10 cellular contexts compared by ENCODE assay signal in genomic region chr3:120203016-120203415, GRCh38.
A peak's percentile ranks its signal among the peaks of the same experiment; 100 is the strongest.
DNase-seq lines count a peak whose midpoint lies in the region; ATAC-seq and TF ChIP-seq lines count a peak whose summit lies in the region.
"Had no signal": no experiment of that assay in that cellular context is flagged by ENCODE, and none has a peak within 500 bp of the region (broad histone marks: within the 10 kb centered on the region; RNA-seq: fewer than 3 reads in every experiment).

No MANE protein-coding gene starts in this region.

- no peaks in the 10 kb centered on the region for H3K36me3 Mint-ChIP-seq in activated naive CD4-positive, alpha-beta T cell treated with anti-CD3 and anti-CD28 coated beads, Interleukin-2, amount 10 ng/mL, durations not matched to agents 7 days and 5 days

- H3K4me1 Mint-ChIP-seq in activated naive CD4-positive, alpha-beta T cell treated with anti-CD3 and anti-CD28 coated beads, Interleukin-2, amount 10 ng/mL, durations not matched to agents 7 days and 5 days: no peaks in the 10 kb centered on the region
- H3K4me1 Mint-ChIP-seq: neural crest cell had no signal

- no peaks in the 10 kb centered on the region for H3K27me3 Mint-ChIP-seq in activated naive CD4-positive, alpha-beta T cell treated with anti-CD3 and anti-CD28 coated beads, Interleukin-2, amount 10 ng/mL, durations not matched to agents 7 days and 5 days

- TF ChIP-seq CTCF in mucosa of descending colon (IDR thresholded peaks at IDR 0.05) (no peak), MM.1S (IDR thresholded peaks at IDR 0.05; ENCODE audit: low read length) (no peak)

- H3K9me2 ChIP-seq in MM.1S (replicated peaks; ENCODE audit: insufficient read depth, low read length): no peaks in the 10 kb centered on the region

- no peaks in the 10 kb centered on the region for H3K4me1 ChIP-seq in mucosa of descending colon (ENCODE audit: low read depth)
- no peaks in the 10 kb centered on the region for H3K4me1 ChIP-seq in MM.1S (ENCODE audit: low read length)

- no peak overlapping the region for H3K9ac ChIP-seq in MM.1S (ENCODE audit: low read length)

- no peaks in the 10 kb centered on the region for H4K20me1 ChIP-seq in MM.1S (ENCODE audit: insufficient read depth, low read length)

- no peaks in the 10 kb centered on the region for H3K9me3 ChIP-seq in mucosa of descending colon
- H3K9me3 ChIP-seq in MM.1S (replicated peaks; ENCODE audit: insufficient read depth, low read length): no peaks in the 10 kb centered on the region
- H3K9me3 ChIP-seq: tibial artery had no signal

- peak; percentile 56 for DNase-seq in Ammon's horn (ENCODE audit: low spot score)
- peak; percentile 84 for DNase-seq in MV-4-11 (lab: John Stamatoyannopoulos, UW)
- DNase-seq in dedifferentiated amniotic fluid mesenchymal stem cell (ENCODE audit: extremely low spot score): peak; percentile 84
- peak in 1 of 3 donors; percentile 26 for DNase-seq in mucosa of descending colon
- no peak for DNase-seq in activated T-cell treated with anti-CD3 and anti-CD28 coated beads, Interleukin-2, amount 50 U/mL, for 48 hours
- no peak for DNase-seq in MM.1S
- no peak for DNase-seq in glomerular visceral epithelial cell (ENCODE audit: extremely low spot score)
- no peak for DNase-seq in activated naive CD4-positive, alpha-beta T cell treated with anti-CD3 and anti-CD28 coated beads, Interleukin-2, amount 10 ng/mL, durations not matched to agents 7 days and 5 days

- no peak overlapping the region for H3K27ac ChIP-seq in MM.1S (ENCODE audit: low read length)
- H3K27ac ChIP-seq: tibial artery had no signal

- CTCF ChIA-PET in activated naive CD4-positive, alpha-beta T cell treated with anti-CD3 and anti-CD28 coated beads, Interleukin-2, amount 10 ng/mL, durations not matched to agents 7 days and 5 days (lab: Charles Lee): no interaction called here

- H2AFZ ChIP-seq in MM.1S (ENCODE audit: low read length): no peak overlapping the region

- H3K79me2 ChIP-seq in MM.1S (ENCODE audit: low read length): no peaks in the 10 kb centered on the region

- H3K4me2 ChIP-seq in MM.1S (ENCODE audit: low read depth, low read length): no peak overlapping the region

- peak; percentile 80 for ATAC-seq in mucosa of descending colon

- H3K27me3 ChIP-seq in MM.1S (replicated peaks; ENCODE audit: insufficient read depth, low read length): no peaks in the 10 kb centered on the region
- H3K27me3 ChIP-seq: tibial artery had no signal

- H3K36me3 ChIP-seq in mucosa of descending colon (ENCODE audit: low read depth) (no peaks in the 10 kb centered on the region), MM.1S (replicated peaks; ENCODE audit: insufficient read depth, low read length) (no peaks in the 10 kb centered on the region)
- H3K36me3 ChIP-seq: tibial artery had no signal

- no peak overlapping the region for H3K27ac Mint-ChIP-seq in activated naive CD4-positive, alpha-beta T cell treated with anti-CD3 and anti-CD28 coated beads, Interleukin-2, amount 10 ng/mL, durations not matched to agents 7 days and 5 days

- no peaks in the 10 kb centered on the region for H3F3A ChIP-seq in MM.1S (ENCODE audit: insufficient read depth, low read length)

- H3K4me3 ChIP-seq in mucosa of descending colon (no peak overlapping the region), MM.1S (ENCODE audit: low read length) (no peak overlapping the region)
- H3K4me3 ChIP-seq: tibial artery had no signal

- intact Hi-C loops in mucosa of descending colon (cut with DNase I, micrococcal nuclease): no loop called here

- no peaks in the 10 kb centered on the region for H3K9me3 Mint-ChIP-seq in activated naive CD4-positive, alpha-beta T cell treated with anti-CD3 and anti-CD28 coated beads, Interleukin-2, amount 10 ng/mL, durations not matched to agents 7 days and 5 days

- H3K4me3 Mint-ChIP-seq in activated naive CD4-positive, alpha-beta T cell treated with anti-CD3 and anti-CD28 coated beads, Interleukin-2, amount 10 ng/mL, durations not matched to agents 7 days and 5 days: no peak overlapping the region
- H3K4me3 Mint-ChIP-seq: neural crest cell had no signal

Comparison
In these comparisons a context has a peak if more than half of its experiments do, and no peak if none do; other contexts are left out.
1. DNase-seq: peak in Ammon's horn (single experiment), MV-4-11 (single experiment) and dedifferentiated amniotic fluid mesenchymal stem cell (single experiment); none in activated T-cell treated with anti-CD3 and anti-CD28 coated beads, Interleukin-2, amount 50 U/mL, for 48 hours (0 of 2), MM.1S (single experiment), glomerular visceral epithelial cell (single experiment) and activated naive CD4-positive, alpha-beta T cell treated with anti-CD3 and anti-CD28 coated beads, Interleukin-2, amount 10 ng/mL, durations not matched to agents 7 days and 5 days (single experiment).